Comparison of ENCODE assay signal across 1 cellular context in the genomic region with DNA sequence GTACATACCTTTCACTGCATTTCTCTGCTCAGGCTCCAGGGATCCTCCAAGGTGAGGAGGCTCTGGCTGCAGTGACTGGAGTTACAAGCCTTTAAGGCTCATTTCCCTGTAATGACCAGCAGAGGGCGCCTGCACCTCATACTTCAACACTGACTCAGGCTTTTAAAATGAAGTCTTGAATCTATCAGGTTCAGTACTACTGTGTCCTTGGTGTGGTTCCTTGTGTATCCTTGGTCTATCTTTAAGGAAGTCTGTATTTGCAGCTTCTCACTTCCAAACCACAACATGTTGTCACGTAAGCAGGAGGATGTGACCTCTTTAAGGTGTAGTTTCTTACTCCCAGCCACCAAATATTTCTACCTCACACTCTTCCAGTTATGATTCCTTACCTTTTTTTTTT.
TF ChIP-seq lines count a peak whose summit lies in the region.

No MANE protein-coding gene starts in this region.

TF ChIP-seq in K562, 482 proteins besides CTCF, POLR2A, EP300 and RAD21 (continued from another document):
- TF ChIP-seq, protein P1, sequence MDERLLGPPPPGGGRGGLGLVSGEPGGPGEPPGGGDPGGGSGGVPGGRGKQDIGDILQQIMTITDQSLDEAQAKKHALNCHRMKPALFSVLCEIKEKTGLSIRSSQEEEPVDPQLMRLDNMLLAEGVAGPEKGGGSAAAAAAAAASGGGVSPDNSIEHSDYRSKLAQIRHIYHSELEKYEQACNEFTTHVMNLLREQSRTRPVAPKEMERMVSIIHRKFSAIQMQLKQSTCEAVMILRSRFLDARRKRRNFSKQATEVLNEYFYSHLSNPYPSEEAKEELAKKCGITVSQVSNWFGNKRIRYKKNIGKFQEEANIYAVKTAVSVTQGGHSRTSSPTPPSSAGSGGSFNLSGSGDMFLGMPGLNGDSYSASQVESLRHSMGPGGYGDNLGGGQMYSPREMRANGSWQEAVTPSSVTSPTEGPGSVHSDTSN (CRISPR knock-in tag; IDR thresholded peaks at IDR 0.05; ENCODE audit: low read depth), result no peak
- TF ChIP-seq, protein P1 (tag; conservative IDR thresholded peaks at IDR 0.05; ENCODE audit: low read depth), result no peak
